Comparison of ENCODE assay signal across 9 cellular contexts in the genomic region with DNA sequence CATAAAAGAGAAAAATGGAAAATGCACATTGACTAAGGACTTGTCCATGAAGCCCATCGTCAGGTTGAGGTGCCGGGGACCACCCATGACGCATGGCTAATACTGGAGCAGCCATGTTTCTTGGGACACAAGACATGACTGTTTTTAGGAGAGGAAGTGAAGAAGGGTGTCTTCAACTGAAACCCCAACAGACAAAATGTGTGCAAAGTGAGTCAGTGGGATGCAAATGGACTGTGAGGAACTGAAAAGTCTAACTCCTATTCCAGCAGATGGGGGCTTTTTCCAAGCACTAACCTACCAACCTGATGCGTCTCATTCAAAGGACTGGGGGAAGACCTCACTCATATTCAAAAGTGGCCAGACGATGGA.
DNase-seq lines count a peak whose midpoint lies in the region; ATAC-seq and TF ChIP-seq lines count a peak whose summit lies in the region.
"Had no signal": no experiment of that assay in that cellular context is flagged by ENCODE, and none has a peak within 500 bp of the region (broad histone marks: within the 10 kb centered on the region; RNA-seq: fewer than 3 reads in every experiment).

No MANE protein-coding gene starts in this region.

- TF ChIP-seq CTCF in PC-3 (conservative IDR thresholded peaks at IDR 0.05; ENCODE audit: low read depth, low read length) = no peak

- H3K9me2 ChIP-seq in PC-3 (replicated peaks; ENCODE audit: low read length) = no peaks in the 10 kb centered on the region

- BruUV-seq in PC-3 (replicated peaks; lab: Mats Ljungman, UMichigan) = no TSS peak

- no peaks in the 10 kb centered on the region for H3K27me3 Mint-ChIP-seq in activated CD4-positive, alpha-beta T cell treated with anti-CD3 and anti-CD28 coated beads for 36 hours

- peak overlapping the region; percentile 99 for H3K27ac Mint-ChIP-seq in activated CD4-positive, alpha-beta T cell treated with anti-CD3 and anti-CD28 coated beads for 36 hours

- H3F3A ChIP-seq in PC-3 (ENCODE audit: low read length, unreplicated experiment) = no peaks in the 10 kb centered on the region

- H3K4me3 ChIP-seq in PC-3 (ENCODE audit: low read length) = no peak overlapping the region

- H3K36me3 ChIP-seq in PC-3 (ENCODE audit: low read depth, low read length) = no peaks in the 10 kb centered on the region

- H3K4me3 Mint-ChIP-seq in activated CD4-positive, alpha-beta T cell treated with anti-CD3 and anti-CD28 coated beads for 36 hours = peak overlapping the region; percentile 58

- peaks cover 18% of the 10 kb centered on the region for H3K4me1 ChIP-seq in PC-3 (ENCODE audit: insufficient read depth, low read length)

- intact Hi-C loops in activated CD4-positive, alpha-beta T cell treated with anti-CD3 and anti-CD28 coated beads for 36 hours (cut with DNase I, micrococcal nuclease) = loop anchor here (2.0 kb wide), 5 partner anchors 14 to 476 kb away; no protein-coding TSS in a partner anchor
- intact Hi-C loops in PC-3 (cut with micrococcal nuclease) = no loop called here

- no peaks in the 10 kb centered on the region for H4K20me1 ChIP-seq in PC-3 (ENCODE audit: low read length)

- H3K27me3 ChIP-seq in PC-3 (ENCODE audit: low read length) = no peaks in the 10 kb centered on the region

- H3K9ac ChIP-seq in PC-3 (ENCODE audit: low read length) = no peak overlapping the region
- H3K9ac ChIP-seq: KMS-11 had no signal

- DNase-seq in activated CD4-positive, alpha-beta T cell treated with anti-CD3 and anti-CD28 coated beads for 36 hours = peak; percentile 37
- no peak for DNase-seq in activated CD4-positive, alpha-beta T cell treated with anti-CD3 and anti-CD28 coated beads, Interleukin-2, amount 50 U/mL, for 4 hours
- no peak for DNase-seq in PC-3
- DNase-seq in stimulated activated CD8-positive, alpha-beta memory T cell treated with anti-CD3 and anti-CD28 coated beads, Interleukin-4, amount 100 ng/mL, for 48 hours = peak; percentile 51
- no peak for DNase-seq in NCI-H2081 (lab: John Stamatoyannopoulos, UW)
- DNase-seq in NCI-H187 (lab: John Stamatoyannopoulos, UW) = no peak
- DNase-seq in C1 segment of cervical spinal cord (lab: John Stamatoyannopoulos, UW) = no peak

- peaks cover 17% of the 10 kb centered on the region for H3K9me3 Mint-ChIP-seq in activated CD4-positive, alpha-beta T cell treated with anti-CD3 and anti-CD28 coated beads for 36 hours (ENCODE audit: low read depth)

- H3K4me2 ChIP-seq in PC-3 (ENCODE audit: low read length) = no peak overlapping the region
- H3K4me2 ChIP-seq: KMS-11 had no signal

- H3K27ac ChIP-seq in PC-3 (ENCODE audit: low read length) = peak overlapping the region; percentile 81
- H3K27ac ChIP-seq: KMS-11 had no signal

- no peaks in the 10 kb centered on the region for H3K9me3 ChIP-seq in PC-3 (ENCODE audit: low read length)

- peak; percentile 18 for ATAC-seq in activated CD4-positive, alpha-beta T cell treated with anti-CD3 and anti-CD28 coated beads for 36 hours
- peak; percentile 79 for ATAC-seq in HG02642 (IDR thresholded peaks at IDR 0.05; ENCODE audit: poor library complexity, unreplicated experiment)
- no peak for ATAC-seq in PC-3

- peaks cover 70% of the 10 kb centered on the region for H3K4me1 Mint-ChIP-seq in activated CD4-positive, alpha-beta T cell treated with anti-CD3 and anti-CD28 coated beads for 36 hours

- H2AFZ ChIP-seq in PC-3 (ENCODE audit: low read length) = no peak overlapping the region; the same call in 1 of the 2 replicates

- POLR2A ChIA-PET in activated CD4-positive, alpha-beta T cell treated with anti-CD3 and anti-CD28 coated beads for 36 hours (lab: Charles Lee) = interaction anchor here (0.7 to 1.3 kb wide), 3 partner anchors 10 to 104 kb away, joined by 3 to 4 read pairs (median 3); no protein-coding TSS in a partner anchor
- POLR2A ChIA-PET in PC-3 (lab: Charles Lee; ENCODE audit: unreplicated experiment) = no interaction called here

- CTCF ChIA-PET in activated CD4-positive, alpha-beta T cell treated with anti-CD3 and anti-CD28 coated beads for 36 hours (lab: Charles Lee) = interaction anchor here (0.7 to 3.4 kb wide), 9 partner anchors 11 to 451 kb away, joined by 3 to 21 read pairs (median 4); no protein-coding TSS in a partner anchor
- CTCF ChIA-PET in PC-3 (lab: Charles Lee) = no interaction called here

- H3K36me3 Mint-ChIP-seq in activated CD4-positive, alpha-beta T cell treated with anti-CD3 and anti-CD28 coated beads for 36 hours (ENCODE audit: low read depth) = peaks cover 11% of the 10 kb centered on the region

- H3K79me2 ChIP-seq in PC-3 (ENCODE audit: low read length) = no peaks in the 10 kb centered on the region

Comparison
In these comparisons a context has a peak if more than half of its experiments do, and no peak if none do; other contexts are left out.
1. DNase-seq: peak in activated CD4-positive, alpha-beta T cell treated with anti-CD3 and anti-CD28 coated beads for 36 hours (single experiment) and stimulated activated CD8-positive, alpha-beta memory T cell treated with anti-CD3 and anti-CD28 coated beads, Interleukin-4, amount 100 ng/mL, for 48 hours (single experiment); none in activated CD4-positive, alpha-beta T cell treated with anti-CD3 and anti-CD28 coated beads, Interleukin-2, amount 50 U/mL, for 4 hours (0 of 2), PC-3 (single experiment), NCI-H2081 (0 of 2), NCI-H187 (0 of 2) and C1 segment of cervical spinal cord (0 of 14).